13 cellular contexts compared by ENCODE assay signal in the genomic region with DNA sequence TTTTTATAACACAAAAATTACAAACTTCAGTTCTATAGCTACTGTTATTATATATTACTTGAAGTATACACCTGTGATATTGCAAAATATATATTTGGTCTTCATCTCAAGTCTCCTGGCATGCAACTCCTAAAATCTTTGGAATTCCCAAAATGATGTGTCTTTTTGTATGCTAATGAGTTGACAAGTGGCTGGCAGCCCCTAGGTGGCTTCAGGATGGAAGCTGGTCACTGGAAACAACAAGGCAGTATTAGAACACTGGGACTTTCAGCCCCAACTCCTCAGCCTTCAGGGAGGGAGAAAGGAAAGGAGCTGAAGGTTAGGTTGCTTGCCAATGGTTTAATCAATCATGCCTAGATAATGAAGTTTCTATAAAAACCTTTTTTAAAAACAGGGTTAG.
DNase-seq lines count a peak whose midpoint lies in the region; ATAC-seq and TF ChIP-seq lines count a peak whose summit lies in the region.
"Had no signal": no experiment of that assay in that cellular context is flagged by ENCODE, and none has a peak within 500 bp of the region (broad histone marks: within the 10 kb centered on the region; RNA-seq: fewer than 3 reads in every experiment).

No MANE protein-coding gene starts in this region.

- no peaks in the 10 kb centered on the region for H3K27me3 Mint-ChIP-seq in endodermal cell (ENCODE audit: insufficient read depth)
- H3K27me3 Mint-ChIP-seq: CD4-positive, alpha-beta memory T cell had no signal

- H3K27me3 ChIP-seq in HUES6 (ENCODE audit: control insufficient read depth, insufficient read depth, low read length) (no peaks in the 10 kb centered on the region), endodermal cell (ENCODE audit: control insufficient read depth, insufficient read depth, low read length, poor library complexity, severe bottlenecking) (no peaks in the 10 kb centered on the region)
- H3K27me3 ChIP-seq: BE2C had no signal

- ATAC-seq in GM21786 (IDR thresholded peaks at IDR 0.05; ENCODE audit: unreplicated experiment) = no peak
- ATAC-seq: A549, HepG2 had no signal

- H3K4me1 Mint-ChIP-seq in endodermal cell = peaks cover 21% of the 10 kb centered on the region
- H3K4me1 Mint-ChIP-seq: CD4-positive, alpha-beta memory T cell had no signal

- H3K27ac ChIP-seq in HUES6 (ENCODE audit: low read depth, low read length) = peak overlapping the region; percentile 70; the same call in 1 of the 2 replicates
- H3K27ac ChIP-seq in endodermal cell (ENCODE audit: low read depth, low read length) = no peak overlapping the region
- H3K27ac ChIP-seq: A549, C4-2B had no signal

- H3K4me3 Mint-ChIP-seq in endodermal cell = no peak overlapping the region
- H3K4me3 Mint-ChIP-seq: CD4-positive, alpha-beta memory T cell had no signal

- H3K9me3 ChIP-seq in HUES6 (ENCODE audit: control insufficient read depth, insufficient read depth, low read depth, low read length) = no peaks in the 10 kb centered on the region
- H3K9me3 ChIP-seq in endodermal cell (ENCODE audit: control insufficient read depth, low read length) = peaks cover 13% of the 10 kb centered on the region
- H3K9me3 ChIP-seq: A549, BE2C had no signal

- H3K36me3 ChIP-seq in HUES6 (ENCODE audit: control insufficient read depth, insufficient read depth, low read length) = no peaks in the 10 kb centered on the region
- peaks cover 3% of the 10 kb centered on the region for H3K36me3 ChIP-seq in endodermal cell (ENCODE audit: control insufficient read depth, insufficient read depth, low read length)
- H3K36me3 ChIP-seq: BE2C had no signal

- peaks cover 12% of the 10 kb centered on the region for H3K9me3 Mint-ChIP-seq in endodermal cell

- DNase-seq in endodermal cell (peak; percentile 75), iPS-NIHi11 (ENCODE audit: low spot score) (peak; percentile 17), NCI-H748 (lab: John Stamatoyannopoulos, UW; ENCODE audit: unreplicated experiment) (no peak), SK-N-DZ (ENCODE audit: low spot score) (no peak)
- DNase-seq: BE2C; CD4-positive, alpha-beta memory T cell; DND-41; GDM1 had no signal

- TF ChIP-seq CTCF in endodermal cell (conservative IDR thresholded peaks at IDR 0.05) = peak; percentile 48

- peak overlapping the region; percentile 85 for H3K27ac Mint-ChIP-seq in endodermal cell
- H3K27ac Mint-ChIP-seq: CD4-positive, alpha-beta memory T cell had no signal

- H3K4me3 ChIP-seq in HUES6 (ENCODE audit: low read depth, low read length) (peak overlapping the region; percentile 32), endodermal cell (ENCODE audit: low read length) (no peak overlapping the region)
- H3K4me3 ChIP-seq: A549 had no signal

- peaks cover 5% of the 10 kb centered on the region for H3K36me3 Mint-ChIP-seq in endodermal cell (ENCODE audit: low read depth)

- H3K9ac ChIP-seq in HUES6 (ENCODE audit: low read length) (no peak overlapping the region), endodermal cell (ENCODE audit: extremely low read depth, low read length, poor library complexity, severe bottlenecking) (no peak overlapping the region)

- H3K4me1 ChIP-seq in HUES6 (ENCODE audit: control insufficient read depth, insufficient read depth, low read length) (peaks cover 21% of the 10 kb centered on the region), endodermal cell (ENCODE audit: control insufficient read depth, insufficient read depth, low read length) (no peaks in the 10 kb centered on the region)
- H3K4me1 ChIP-seq: A549, BE2C had no signal

Comparison
In these comparisons a context has a peak if more than half of its experiments do, and no peak if none do; other contexts are left out.
1. DNase-seq: peak in endodermal cell (single experiment) and iPS-NIHi11 (single experiment); none in NCI-H748 (single experiment) and SK-N-DZ (single experiment).